Comparison of ENCODE assay signal across 25 cellular contexts in the genomic region with DNA sequence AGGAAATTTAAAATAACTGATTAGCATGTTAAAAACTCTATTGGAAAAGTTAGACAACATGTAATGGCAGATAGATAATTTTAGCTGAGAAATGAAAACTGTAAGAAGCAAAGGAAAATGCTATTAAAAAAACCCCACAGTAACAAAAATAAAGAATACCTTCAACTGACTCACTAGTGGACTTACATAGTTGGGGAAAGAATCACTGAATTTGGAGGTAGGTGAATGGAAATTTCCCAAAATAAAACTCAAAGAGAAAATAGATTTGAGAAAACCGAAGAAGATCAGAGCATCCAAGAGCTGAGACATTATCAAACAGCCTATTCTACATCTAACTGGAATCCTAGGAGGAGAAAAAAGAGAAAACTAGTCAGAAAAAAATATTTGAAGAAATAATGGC.
"Had no signal": no experiment of that assay in that cellular context is flagged by ENCODE, and none has a peak within 500 bp of the region (broad histone marks: within the 10 kb centered on the region; RNA-seq: fewer than 3 reads in every experiment).

No MANE protein-coding gene starts in this region.

- H3K4me3 ChIP-seq: gastrocnemius medialis, stomach, uterus had no signal

- H3K36me3 ChIP-seq: gastrocnemius medialis, neutrophil, stomach, uterus, WERI-Rb-1 had no signal

- H3K27ac Mint-ChIP-seq: activated naive CD4-positive, alpha-beta T cell treated with anti-CD3 and anti-CD28 coated beads, Interleukin-2, amount 10 ng/mL, durations not matched to agents 7 days and 5 days; nephron; stimulated activated memory B cell treated with anti-CD40 and anti-IgM and Interleukin-4, amounts not matched to agents 10 μg/mL and 1 μg/mL and 100 μg/mL, for 72 hours; T-cell; T-helper 2 cell treated with Interferon-gamma antibody and Interleukin-4, amounts not matched to agents 5 μg/mL and 100 μg/mL, for 36 hours had no signal

- H3K79me2 ChIP-seq: parathyroid adenoma had no signal

- H3K27me3 ChIP-seq: gastrocnemius medialis, neutrophil, stomach, uterus had no signal

- H3K36me3 Mint-ChIP-seq: activated naive CD4-positive, alpha-beta T cell treated with anti-CD3 and anti-CD28 coated beads, Interleukin-2, amount 10 ng/mL, durations not matched to agents 7 days and 5 days; stimulated activated memory B cell treated with anti-CD40 and anti-IgM and Interleukin-4, amounts not matched to agents 10 μg/mL and 1 μg/mL and 100 μg/mL, for 72 hours; T-cell had no signal

- H3K9me3 Mint-ChIP-seq: activated naive CD4-positive, alpha-beta T cell treated with anti-CD3 and anti-CD28 coated beads, Interleukin-2, amount 10 ng/mL, durations not matched to agents 7 days and 5 days; nephron; T-cell; T-helper 2 cell treated with Interferon-gamma antibody and Interleukin-4, amounts not matched to agents 5 μg/mL and 100 μg/mL, for 36 hours had no signal

- H3K4me1 ChIP-seq: gastrocnemius medialis, parathyroid adenoma, stomach, uterus had no signal

- DNase-seq: activated CD4-positive, alpha-beta T cell treated with anti-CD3 and anti-CD28 coated beads for 1 hour; activated CD8-positive, alpha-beta memory T cell treated with anti-CD3 and anti-CD28 coated beads for 24 hours; activated CD8-positive, alpha-beta memory T cell treated with anti-CD3 and anti-CD28 coated beads, Interleukin-2, amount 50 U/mL, for 4 hours; activated naive CD4-positive, alpha-beta T cell treated with anti-CD3 and anti-CD28 coated beads, Interleukin-2, amount 10 ng/mL, durations not matched to agents 7 days and 5 days; activated T-cell treated with anti-CD3 and anti-CD28 coated beads, Interleukin-2, amount 50 U/mL, for 48 hours; central memory CD4-positive, alpha-beta T cell; dermis blood vessel endothelial cell; effector CD8-positive, alpha-beta T cell; gastrocnemius medialis; head of caudate nucleus; islet precursor cell; left cardiac atrium; right cardiac atrium; small intestine; stimulated activated CD4-positive, alpha-beta T cell treated with anti-CD3 and anti-CD28 coated beads, Interleukin-15, amount 100 ng/mL, for 24 hours; stomach; T-cell; trophoblast cell; uterus; WERI-Rb-1 had no signal

- H3K4me3 Mint-ChIP-seq: activated naive CD4-positive, alpha-beta T cell treated with anti-CD3 and anti-CD28 coated beads, Interleukin-2, amount 10 ng/mL, durations not matched to agents 7 days and 5 days; nephron; stimulated activated memory B cell treated with anti-CD40 and anti-IgM and Interleukin-4, amounts not matched to agents 10 μg/mL and 1 μg/mL and 100 μg/mL, for 72 hours; T-cell; T-helper 2 cell treated with Interferon-gamma antibody and Interleukin-4, amounts not matched to agents 5 μg/mL and 100 μg/mL, for 36 hours had no signal

- H2AFZ ChIP-seq: parathyroid adenoma had no signal

- H3K27ac ChIP-seq: gastrocnemius medialis, neutrophil, parathyroid adenoma, stomach, uterus, WERI-Rb-1 had no signal

- H3K4me1 Mint-ChIP-seq: stimulated activated memory B cell treated with anti-CD40 and anti-IgM and Interleukin-4, amounts not matched to agents 10 μg/mL and 1 μg/mL and 100 μg/mL, for 72 hours; T-cell had no signal

- H3K9me3 ChIP-seq: gastrocnemius medialis, neutrophil, stomach, uterus had no signal

- H3K27me3 Mint-ChIP-seq: activated naive CD4-positive, alpha-beta T cell treated with anti-CD3 and anti-CD28 coated beads, Interleukin-2, amount 10 ng/mL, durations not matched to agents 7 days and 5 days had no signal
